ENCODE assay signal across 21 cellular contexts in the genomic region with DNA sequence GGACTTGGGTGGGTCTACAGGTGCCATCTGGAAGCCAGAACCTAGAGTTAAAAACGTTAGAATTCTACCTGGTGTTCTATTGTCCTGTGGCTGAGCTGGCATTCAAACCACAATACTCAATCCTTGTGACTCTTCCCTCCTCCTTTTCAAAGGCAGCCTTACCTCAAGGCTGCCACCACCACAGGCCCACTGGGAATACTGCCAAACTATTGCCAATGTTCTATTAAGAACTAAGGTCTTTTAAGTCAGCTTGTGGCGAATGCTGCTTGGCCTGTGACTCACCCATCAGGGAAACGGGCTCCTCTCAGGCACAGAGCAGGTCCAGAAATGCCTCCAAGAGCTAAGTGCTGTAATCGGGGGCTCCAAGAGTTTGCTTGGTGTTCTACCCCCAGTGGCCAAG.
DNase-seq lines count a peak whose midpoint lies in the region; ATAC-seq, FAIRE-seq and TF ChIP-seq lines count a peak whose summit lies in the region.
"Had no signal": no experiment of that assay in that cellular context is flagged by ENCODE, and none has a peak within 500 bp of the region (broad histone marks: within the 10 kb centered on the region; RNA-seq: fewer than 3 reads in every experiment).

No MANE protein-coding gene starts in this region.

- no peak overlapping the region for H2BK5ac ChIP-seq in H1 (ENCODE audit: low read depth, low read length)

- H3K4ac ChIP-seq in H1 (replicated peaks; ENCODE audit: insufficient read length, low read depth, low read length), result no peak overlapping the region

- no TSS peak for BruUV-seq in PC-3 (replicated peaks; lab: Mats Ljungman, UMichigan)

- H3K79me1 ChIP-seq in H1 (ENCODE audit: low read depth, low read length), result no peaks in the 10 kb centered on the region

- H3K27ac ChIP-seq in PC-3 (ENCODE audit: low read length) (no peak overlapping the region), H1 (ENCODE audit: low read depth, low read length) (no peak overlapping the region)
- H3K27ac ChIP-seq: GM23248, HL-60 had no signal

- intact Hi-C loops in PC-3 (cut with micrococcal nuclease), result no loop called here

- no peak for TF ChIP-seq EP300 in H1 (IDR thresholded peaks at IDR 0.05; ENCODE audit: borderline replicate concordance in 1 of 2, low read depth in 2 of 2, low read length in 2 of 2)

- H3K9me3 ChIP-seq in PC-3 (ENCODE audit: low read length) (no peaks in the 10 kb centered on the region), H1 (ENCODE audit: insufficient read depth in 2 of 2, low read depth in 1 of 2, low read length in 1 of 2) (no peaks in the 10 kb centered on the region), BE2C (no peaks in the 10 kb centered on the region)

- no peak for TF ChIP-seq POLR2A in H1 (IDR thresholded peaks at IDR 0.05; ENCODE audit: control extremely low read depth in 1 of 2, low read depth in 2 of 2, low read length in 2 of 2)

- H3K4me2 ChIP-seq in PC-3 (ENCODE audit: low read length), result no peak overlapping the region
- no peak overlapping the region for H3K4me2 ChIP-seq in H1 (ENCODE audit: insufficient read depth in 1 of 2, low read depth in 2 of 2, low read length in 2 of 2)

- 87% methylated on average over 4 of the region's 4 CpGs; no CpG with 5 or more reads in 1 of the 2 experiments for WGBS in H1 (ENCODE audit: extremely low coverage in 1 of 2, insufficient coverage in 1 of 2, insufficient read length in 1 of 2, insufficient replicate concordance in 2 of 2, low coverage in 1 of 2, low lambda C conversion rate in 2 of 2, missing lambda C conversion rate in 1 of 2), 2 experiments

- no peak overlapping the region for H2BK20ac ChIP-seq in H1 (ENCODE audit: low read length)

- no peaks in the 10 kb centered on the region for H3K4me1 ChIP-seq in PC-3 (ENCODE audit: insufficient read depth, low read length)
- H3K4me1 ChIP-seq in H1 (replicated peaks in 1 of 4; ENCODE audit: control insufficient read depth in 3 of 4, insufficient read depth in 4 of 4, low read length in 3 of 4), result no peaks in the 10 kb centered on the region
- no peaks in the 10 kb centered on the region for H3K4me1 ChIP-seq in BE2C

- DNase-seq in HTR-8/SVneo (ENCODE audit: insufficient read length, low spot score), result peak; percentile 2
- DNase-seq in PC-3, result peak; percentile 29
- DNase-seq in H1 (ENCODE audit: low read depth in 1 of 2, low spot score in 2 of 2), result no peak
- peak; percentile 2 for DNase-seq in retinal pigment epithelial cell (ENCODE audit: low read depth)
- no peak for DNase-seq in DMS153 (lab: John Stamatoyannopoulos, UW)
- DNase-seq in HuH-7.5 (ENCODE audit: low spot score), result no peak
- DNase-seq in BE2C, result no peak
- DNase-seq in NCI-H1105 treated with DMSO at 0.1 percent for 48 hours (lab: John Stamatoyannopoulos, UW), result no peak
- DNase-seq: C1 segment of cervical spinal cord; CD4-positive, CD25-positive, alpha-beta regulatory T cell; CD8-positive, alpha-beta memory T cell; COR-L47; DMS 273 treated with DMSO at 0.1 percent for 48 hours; GDM1; GM23248; HCEC 1CT had no signal

- H3K27me3 ChIP-seq in PC-3 (ENCODE audit: low read length) (no peaks in the 10 kb centered on the region), H1 (replicated peaks in 1 of 4; ENCODE audit: control insufficient read depth in 3 of 4, extremely low read depth in 1 of 4, insufficient read depth in 3 of 4, low read length in 3 of 4) (no peaks in the 10 kb centered on the region), BE2C (no peaks in the 10 kb centered on the region)

- H3K23me2 ChIP-seq in H1 (ENCODE audit: low read depth, low read length), result no peaks in the 10 kb centered on the region

- H2AK5ac ChIP-seq in H1 (ENCODE audit: low read depth, low read length), result no peak overlapping the region

- H3K9ac ChIP-seq in PC-3 (ENCODE audit: low read length), result no peak overlapping the region
- no peak overlapping the region for H3K9ac ChIP-seq in H1 (replicated peaks in 1 of 4; ENCODE audit: extremely low read depth in 1 of 4, low read depth in 3 of 4, low read length in 3 of 4)
- H3K9ac ChIP-seq: GM23248 had no signal

- TF ChIP-seq CTCF in PC-3 (conservative IDR thresholded peaks at IDR 0.05; ENCODE audit: low read depth, low read length) (no peak), H1 (IDR thresholded peaks at IDR 0.05; ENCODE audit: control extremely low read depth in 1 of 3, insufficient read depth in 1 of 3, low read depth in 1 of 3, low read length in 3 of 3) (no peak), retinal pigment epithelial cell (conservative IDR thresholded peaks at IDR 0.05; ENCODE audit: low read depth, low read length) (no peak), BE2C (IDR thresholded peaks at IDR 0.05; ENCODE audit: low read depth, low read length) (no peak)

- H3K14ac ChIP-seq in H1 (ENCODE audit: insufficient read length), result no peak overlapping the region

- no peak overlapping the region for H3K18ac ChIP-seq in H1 (ENCODE audit: extremely low read depth, low read length)

- CTCF ChIA-PET in PC-3 (lab: Charles Lee), result no interaction called here
- CTCF ChIA-PET in H1 (lab: Charles Lee; ENCODE audit: partially characterized antibody), result interaction anchor here (0.9 kb wide), 1 partner anchor 9 kb away, joined by 3 read pairs; no protein-coding TSS in a partner anchor

- H3K4me3 ChIP-seq in PC-3 (ENCODE audit: low read length) (no peak overlapping the region), H1 (ENCODE audit: extremely low read depth in 1 of 4, insufficient read depth in 2 of 4, low read depth in 3 of 4, low read length in 4 of 4) (no peak overlapping the region), retinal pigment epithelial cell (ENCODE audit: low read length) (no peak overlapping the region), BE2C (ENCODE audit: low read depth, low read length) (no peak overlapping the region)
- H3K4me3 ChIP-seq: GM23248 had no signal

- H3K9me2 ChIP-seq in PC-3 (replicated peaks; ENCODE audit: low read length), result no peaks in the 10 kb centered on the region

- no peak overlapping the region for H2BK120ac ChIP-seq in H1 (replicated peaks; ENCODE audit: low read depth, low read length)

- H4K91ac ChIP-seq in H1 (replicated peaks; ENCODE audit: insufficient read length, low read length), result no peak overlapping the region

- POLR2A ChIA-PET in PC-3 (lab: Charles Lee; ENCODE audit: unreplicated experiment) (no interaction called here), H1 (lab: Charles Lee; ENCODE audit: partially characterized antibody) (no interaction called here)

- ATAC-seq in PC-3, result no peak
- ATAC-seq: HepG2 had no signal

- H3K23ac ChIP-seq in H1 (ENCODE audit: insufficient read length), result no peak overlapping the region

- H4K20me1 ChIP-seq in PC-3 (ENCODE audit: low read length), result no peaks in the 10 kb centered on the region
- H4K20me1 ChIP-seq in H1 (replicated peaks in 1 of 2; ENCODE audit: control insufficient read depth in 1 of 2, insufficient read depth in 2 of 2, low read length in 2 of 2), result no peaks in the 10 kb centered on the region

- no peak for TF ChIP-seq RAD21 in H1 (IDR thresholded peaks at IDR 0.05 in 1 of 2, conservative IDR thresholded peaks at IDR 0.05 in 1 of 2; ENCODE audit: low read depth in 2 of 2, low read length in 2 of 2)

- H3K56ac ChIP-seq in H1 (replicated peaks; ENCODE audit: insufficient read length, low read depth, low read length), result no peak overlapping the region

- H3K79me2 ChIP-seq in PC-3 (ENCODE audit: low read length) (no peaks in the 10 kb centered on the region), H1 (ENCODE audit: control insufficient read depth in 1 of 2, insufficient read depth in 2 of 2, low read length in 2 of 2) (no peaks in the 10 kb centered on the region)

- H3K36me3 ChIP-seq in PC-3 (ENCODE audit: low read depth, low read length) (no peaks in the 10 kb centered on the region), H1 (ENCODE audit: control insufficient read depth in 2 of 4, insufficient read depth in 4 of 4, low read length in 3 of 4) (no peaks in the 10 kb centered on the region), BE2C (no peaks in the 10 kb centered on the region)

- no peak overlapping the region for H2AFZ ChIP-seq in PC-3 (ENCODE audit: low read length)
- H2AFZ ChIP-seq in H1 (ENCODE audit: low read length), result peak overlapping the region; percentile 22; the same call in 1 of the 2 replicates
- H2AFZ ChIP-seq: GM23248 had no signal

- FAIRE-seq in HTR-8/SVneo (lab: Jason Lieb, UNC) (no peak), H1 (lab: Jason Lieb, UNC) (no peak)
- FAIRE-seq: GM12892, GM18507, H54, HepG2 had no signal

- no peak overlapping the region for H4K8ac ChIP-seq in H1 (ENCODE audit: extremely low read depth, insufficient read depth, low read length)

- no peak overlapping the region for H4K5ac ChIP-seq in H1 (ENCODE audit: insufficient read length, low read depth, low read length)

- H3F3A ChIP-seq in PC-3 (ENCODE audit: low read length, unreplicated experiment), result no peaks in the 10 kb centered on the region

- no peak overlapping the region for H2BK12ac ChIP-seq in H1 (ENCODE audit: low read depth, low read length)

- H2BK15ac ChIP-seq in H1 (ENCODE audit: low read length), result no peak overlapping the region

TF ChIP-seq in H1, 55 proteins besides CTCF, POLR2A, EP300 and RAD21:
- TF ChIP-seq BRCA1 (IDR thresholded peaks at IDR 0.05; ENCODE audit: low read depth, low read length) (no peak), KDM1A (IDR thresholded peaks at IDR 0.05; ENCODE audit: borderline replicate concordance, low read length) (no peak)

Comparison
In these comparisons a context has a peak if more than half of its experiments do, and no peak if none do; other contexts are left out.
1. DNase-seq: peak in HTR-8/SVneo (single experiment), PC-3 (single experiment) and retinal pigment epithelial cell (single experiment); none in H1 (0 of 2), DMS153 (single experiment), HuH-7.5 (single experiment), BE2C (single experiment) and NCI-H1105 treated with DMSO at 0.1 percent for 48 hours (single experiment).